ENCODE assay signal across 14 cellular contexts in the genomic region with DNA sequence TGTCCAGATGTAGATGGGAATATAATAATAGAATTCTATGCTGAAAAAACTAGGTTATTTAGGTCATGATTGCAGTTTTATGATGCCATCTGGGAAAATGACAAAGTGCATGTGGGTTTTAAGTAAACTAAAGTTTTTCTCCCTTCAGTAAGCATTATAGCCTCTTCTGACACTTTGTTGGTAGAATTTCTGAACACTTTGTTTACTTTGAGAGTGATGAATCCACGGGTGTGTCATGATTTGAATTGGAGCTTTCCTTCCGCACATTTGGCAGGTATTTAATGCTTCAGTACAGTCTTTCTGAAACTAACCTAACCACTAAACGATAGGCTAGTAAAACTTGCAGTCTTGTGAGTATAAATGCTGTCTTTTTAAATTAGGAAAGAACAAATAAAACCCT. TPM values are rescaled to one million over a fixed set of nuclear protein-coding genes. Genes with fewer than 3 reads are reported as not detected.
DNase-seq lines count a peak whose midpoint lies in the region; ATAC-seq and TF ChIP-seq lines count a peak whose summit lies in the region.
"Had no signal": no experiment of that assay in that cellular context is flagged by ENCODE, and none has a peak within 500 bp of the region (broad histone marks: within the 10 kb centered on the region; RNA-seq: fewer than 3 reads in every experiment).

No MANE protein-coding gene starts in this region.

- H3K56ac ChIP-seq in IMR-90 (ENCODE audit: extremely low read depth, insufficient read depth, low read length), result no peak overlapping the region

- no peak overlapping the region for H2BK120ac ChIP-seq in IMR-90 (ENCODE audit: low read depth, low read length)

- no peak overlapping the region for H4K5ac ChIP-seq in IMR-90 (ENCODE audit: low read depth, low read length)

- H2AK9ac ChIP-seq in IMR-90 (replicated peaks; ENCODE audit: low read depth, low read length, poor library complexity), result no peak overlapping the region

- dilution Hi-C loops in IMR-90 (cut with HindIII; ENCODE audit: low sequenced_read_pairs, unreplicated experiment), result no loop called here

- peak overlapping the region; percentile 30; the same call in 1 of the 2 replicates for H3K4me2 ChIP-seq in IMR-90 (ENCODE audit: low read depth, low read length)

- peaks cover 3% of the 10 kb centered on the region; the same call in 1 of the 2 replicates for H4K20me1 ChIP-seq in IMR-90 (ENCODE audit: insufficient read depth, low read length)

- H3K23ac ChIP-seq in IMR-90 (ENCODE audit: low read depth, low read length), result no peak overlapping the region

- CTCF ChIA-PET in IMR-90 (lab: Yijun Ruan, JAX), result no interaction called here

- TF ChIP-seq EP300 in gastroesophageal sphincter (IDR thresholded peaks at IDR 0.05), result no peak

- H3K9ac ChIP-seq in IMR-90 (ENCODE audit: low read depth, low read length) (no peak overlapping the region), skeletal muscle tissue (ENCODE audit: low read depth in 1 of 3, low read length in 3 of 3) (peak overlapping the region in 2 of 3 donors; percentile 16 to 92)

- no peak overlapping the region for H3K27ac ChIP-seq in IMR-90 (ENCODE audit: insufficient read depth, low read length)
- peak overlapping the region; percentile 47 to 65 (median 58) for H3K27ac ChIP-seq in gastroesophageal sphincter
- peak overlapping the region; percentile 90 for H3K27ac ChIP-seq in skeletal muscle tissue (ENCODE audit: low read depth, low read length)

- no peaks in the 10 kb centered on the region for H3K27me3 ChIP-seq in IMR-90 (ENCODE audit: control insufficient read depth, insufficient read depth, low read length)
- no peaks in the 10 kb centered on the region for H3K27me3 ChIP-seq in gastroesophageal sphincter
- H3K27me3 ChIP-seq in skeletal muscle tissue (ENCODE audit: control insufficient read depth in 3 of 3, insufficient read depth in 3 of 3, low read length in 3 of 3), result no peaks in the 10 kb centered on the region

- H3K36me3 ChIP-seq in IMR-90 (ENCODE audit: control insufficient read depth, insufficient read depth, low read length), result no peaks in the 10 kb centered on the region
- no peaks in the 10 kb centered on the region for H3K36me3 ChIP-seq in gastroesophageal sphincter
- H3K36me3 ChIP-seq in skeletal muscle tissue (ENCODE audit: control insufficient read depth in 3 of 3, insufficient read depth in 3 of 3, low read length in 3 of 3), result peaks cover 0 to 2% (median 0%) of the 10 kb centered on the region in 3 donors

- H3K4ac ChIP-seq in IMR-90 (ENCODE audit: low read depth, low read length), result no peak overlapping the region

- peak overlapping the region; percentile 50; the same call in 1 of the 2 replicates for H3K18ac ChIP-seq in IMR-90 (ENCODE audit: low read depth, low read length)

- POLR2A ChIA-PET in IMR-90 (lab: Charles Lee; ENCODE audit: unreplicated experiment), result no interaction called here

- no CpG with 5 or more reads among the region's 3 CpGs for whole genome bisulfite sequencing in IMR-90 (ENCODE audit: extremely low coverage in 2 of 2, insufficient read length in 1 of 2), 2 experiments
- 10 to 14% methylated on average over 3 of the region's 3 CpGs for WGBS in gastroesophageal sphincter (ENCODE audit: low coverage in 1 of 2), 2 donors

- H3K9me3 ChIP-seq in IMR-90 (ENCODE audit: control insufficient read depth, insufficient read depth, low read length), result no peaks in the 10 kb centered on the region
- no peaks in the 10 kb centered on the region for H3K9me3 ChIP-seq in gastroesophageal sphincter
- no peaks in the 10 kb centered on the region for H3K9me3 ChIP-seq in skeletal muscle tissue (ENCODE audit: control insufficient read depth in 3 of 3, low read length in 3 of 3)

- no peak overlapping the region for H4K91ac ChIP-seq in IMR-90 (ENCODE audit: insufficient read depth, low read depth, low read length)

- H2AK5ac ChIP-seq in IMR-90 (ENCODE audit: low read depth, low read length), result no peak overlapping the region

- no peak overlapping the region for H2BK20ac ChIP-seq in IMR-90 (ENCODE audit: low read depth, low read length)

- no peak overlapping the region for H2BK15ac ChIP-seq in IMR-90 (ENCODE audit: low read depth, low read length)

- peak overlapping the region; percentile 11 for H2BK5ac ChIP-seq in IMR-90 (ENCODE audit: low read depth, low read length, poor library complexity, severe bottlenecking)

- TF ChIP-seq RAD21 in IMR-90 (IDR thresholded peaks at IDR 0.05; ENCODE audit: low read length), result no peak

- H3K4me3 ChIP-seq in IMR-90 (ENCODE audit: insufficient read depth, low read depth, low read length) (no peak overlapping the region), gastroesophageal sphincter (no peak overlapping the region), skeletal muscle tissue (ENCODE audit: low read length in 3 of 3) (peak overlapping the region; percentile 23 to 42 (median 29))

- H3K4me1 ChIP-seq in IMR-90 (ENCODE audit: control insufficient read depth, insufficient read depth, low read length), result peaks cover 22% of the 10 kb centered on the region
- H3K4me1 ChIP-seq in gastroesophageal sphincter, result peaks cover 23 to 82% (median 29%) of the 10 kb centered on the region in 3 donors
- H3K4me1 ChIP-seq in skeletal muscle tissue (ENCODE audit: control insufficient read depth in 3 of 3, insufficient read depth in 3 of 3, low read length in 3 of 3), result peaks cover 47 to 53% (median 51%) of the 10 kb centered on the region in 3 donors

- TF ChIP-seq POLR2A in IMR-90 (IDR thresholded peaks at IDR 0.05; ENCODE audit: low read depth, low read length) (no peak), gastroesophageal sphincter (IDR thresholded peaks at IDR 0.05) (no peak)

- intact Hi-C loops in IMR-90 (cut with micrococcal nuclease), result no loop called here

- in situ Hi-C loops in IMR-90 (cut with MboI; ENCODE audit: low sequenced_read_pairs), result no loop called here

- BruUV-seq in IMR-90 (replicated peaks; lab: Mats Ljungman, UMichigan), result no TSS peak

- DNase-seq in IMR-90 (peak; percentile 45), SW480 (ENCODE audit: low spot score) (peak; percentile 4), DMS 273 treated with DMSO at 0.1 percent for 48 hours (lab: John Stamatoyannopoulos, UW) (no peak), NOMO-1 treated with DMSO at 0.1 percent for 48 hours (lab: John Stamatoyannopoulos, UW; ENCODE audit: unreplicated experiment) (no peak)
- DNase-seq: activated CD4-positive, alpha-beta T cell treated with anti-CD3 and anti-CD28 coated beads for 36 hours; anterior cingulate cortex; CD8-positive, alpha-beta T cell; effector memory CD4-positive, alpha-beta T cell; H7; small intestine; T-helper 17 cell had no signal

- peaks cover 9% of the 10 kb centered on the region for H3K9me1 ChIP-seq in IMR-90 (ENCODE audit: insufficient read depth, low read length)

- no peak overlapping the region for H4K8ac ChIP-seq in IMR-90 (ENCODE audit: low read depth in 2 of 2, low read length in 2 of 2)

- no peak for ATAC-seq in IMR-90 (ENCODE audit: low read depth)
- ATAC-seq in gastroesophageal sphincter, result no peak
- ATAC-seq in HG03025 (IDR thresholded peaks at IDR 0.05; ENCODE audit: low FRiP score, unreplicated experiment), result no peak
- ATAC-seq: CD8-positive, alpha-beta T cell; T-helper 17 cell had no signal

- TF ChIP-seq CTCF in IMR-90 (conservative IDR thresholded peaks at IDR 0.05; ENCODE audit: low read depth, low read length), result no peak
- no peak for TF ChIP-seq CTCF in gastroesophageal sphincter (IDR thresholded peaks at IDR 0.05)

- no peak overlapping the region for H2AFZ ChIP-seq in IMR-90 (replicated peaks; ENCODE audit: low read length, poor library complexity)

- no peak overlapping the region for H3K14ac ChIP-seq in IMR-90 (replicated peaks; ENCODE audit: low read depth, low read length)

- no peaks in the 10 kb centered on the region for H3K79me1 ChIP-seq in IMR-90 (ENCODE audit: low read depth in 1 of 2, low read length in 2 of 2)

TF ChIP-seq in IMR-90, 13 proteins besides CTCF, POLR2A, EP300 and RAD21:
- no peak for TF ChIP-seq CEBPB (IDR thresholded peaks at IDR 0.05; ENCODE audit: low read depth, low read length)
- TF ChIP-seq MXI1 (IDR thresholded peaks at IDR 0.05; ENCODE audit: borderline replicate concordance, low read depth, low read length), result no peak
- TF ChIP-seq MAZ (IDR thresholded peaks at IDR 0.05; ENCODE audit: borderline replicate concordance, low read depth, low read length), result no peak
- TF ChIP-seq FOS (IDR thresholded peaks at IDR 0.05; ENCODE audit: low read depth, low read length), result no peak
- no peak for TF ChIP-seq RFX5 (IDR thresholded peaks at IDR 0.05; ENCODE audit: low read depth, low read length)
- TF ChIP-seq, protein P1, sequence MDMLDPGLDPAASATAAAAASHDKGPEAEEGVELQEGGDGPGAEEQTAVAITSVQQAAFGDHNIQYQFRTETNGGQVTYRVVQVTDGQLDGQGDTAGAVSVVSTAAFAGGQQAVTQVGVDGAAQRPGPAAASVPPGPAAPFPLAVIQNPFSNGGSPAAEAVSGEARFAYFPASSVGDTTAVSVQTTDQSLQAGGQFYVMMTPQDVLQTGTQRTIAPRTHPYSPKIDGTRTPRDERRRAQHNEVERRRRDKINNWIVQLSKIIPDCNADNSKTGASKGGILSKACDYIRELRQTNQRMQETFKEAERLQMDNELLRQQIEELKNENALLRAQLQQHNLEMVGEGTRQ (IDR thresholded peaks at IDR 0.05; ENCODE audit: low read depth, low read length), result no peak
- TF ChIP-seq, protein P2, sequence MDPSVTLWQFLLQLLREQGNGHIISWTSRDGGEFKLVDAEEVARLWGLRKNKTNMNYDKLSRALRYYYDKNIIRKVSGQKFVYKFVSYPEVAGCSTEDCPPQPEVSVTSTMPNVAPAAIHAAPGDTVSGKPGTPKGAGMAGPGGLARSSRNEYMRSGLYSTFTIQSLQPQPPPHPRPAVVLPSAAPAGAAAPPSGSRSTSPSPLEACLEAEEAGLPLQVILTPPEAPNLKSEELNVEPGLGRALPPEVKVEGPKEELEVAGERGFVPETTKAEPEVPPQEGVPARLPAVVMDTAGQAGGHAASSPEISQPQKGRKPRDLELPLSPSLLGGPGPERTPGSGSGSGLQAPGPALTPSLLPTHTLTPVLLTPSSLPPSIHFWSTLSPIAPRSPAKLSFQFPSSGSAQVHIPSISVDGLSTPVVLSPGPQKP (IDR thresholded peaks at IDR 0.05; ENCODE audit: borderline replicate concordance, low read depth, low read length), result no peak
- TF ChIP-seq NFE2L2 (IDR thresholded peaks at IDR 0.05; ENCODE audit: low read depth, low read length), result no peak
- TF ChIP-seq SMC3 (IDR thresholded peaks at IDR 0.05; ENCODE audit: low read depth, low read length), result no peak
TF ChIP-seq in IMR-90: peak in this region for 0.

RNA-seq across cellular contexts. Expression of a gene that starts 7.1 kb away (rescaled TPM):
- total RNA-seq in IMR-90 (2012; rRNA removed), result 19.9 and 21.1 TPM in 2 replicates
- polyA plus RNA-seq in IMR-90 (2012; rRNA removed), result 11.5 and 14.7 TPM in 2 replicates
- polyA plus RNA-seq in IMR-90 (2012; cell fraction: cytosol; rRNA removed), result 2.5 and 4.3 TPM in 2 replicates
- 1.4 and 10.5 TPM in 2 replicates for polyA plus RNA-seq in IMR-90 (2012; cell fraction: nucleus; rRNA removed; ENCODE audit: low replicate concordance)
- total RNA-seq in gastroesophageal sphincter, result 100 to 1,000 TPM; 113 to 149 (median 122) TPM
- total RNA-seq in skeletal muscle tissue, result 29.2 TPM

Comparison
In these comparisons a context has a peak if more than half of its experiments do, and no peak if none do; other contexts are left out.
1. DNase-seq: peak in IMR-90 (single experiment) and SW480 (single experiment); none in DMS 273 treated with DMSO at 0.1 percent for 48 hours (single experiment) and NOMO-1 treated with DMSO at 0.1 percent for 48 hours (single experiment).
2. H3K4me3 ChIP-seq: peak in skeletal muscle tissue (3 of 3); none in IMR-90 (single experiment) and gastroesophageal sphincter (0 of 2).